25 cellular contexts compared by ENCODE assay signal in genomic region chr10:5354068-5354467, GRCh38. TPM values are rescaled to one million over a fixed set of nuclear protein-coding genes. Genes with fewer than 3 reads are reported as not detected.
DNase-seq lines count a peak whose midpoint lies in the region; ATAC-seq and TF ChIP-seq lines count a peak whose summit lies in the region.
"Had no signal": no experiment of that assay in that cellular context is flagged by ENCODE, and none has a peak within 500 bp of the region (broad histone marks: within the 10 kb centered on the region; RNA-seq: fewer than 3 reads in every experiment).

No MANE protein-coding gene starts in this region.

- H3K4me3 ChIP-seq in left lung = no peak overlapping the region
- H3K4me3 ChIP-seq: PC-9, SK-N-MC, smooth muscle cell had no signal

- H3K4me1 ChIP-seq in left lung = no peaks in the 10 kb centered on the region

- POLR2A ChIA-PET in GM10248 (lab: Yijun Ruan, JAX) = no interaction called here

- no peak overlapping the region for H3K27ac ChIP-seq in left lung
- H3K27ac ChIP-seq: brain microvascular endothelial cell, PC-9, SK-N-MC had no signal

- DNase-seq in foreskin melanocyte (peak; percentile 19), GM10248 (ENCODE audit: extremely low spot score) (no peak), left lung (no peak), glutamatergic neuron (no peak)
- no peak for DNase-seq in activated effector memory CD4-positive, alpha-beta T cell treated with anti-CD3 and anti-CD28 coated beads, Interleukin-2, amount 50 U/mL, for 16 hours
- DNase-seq: activated CD4-positive, alpha-beta T cell treated with anti-CD3 and anti-CD28 coated beads, Interleukin-2, amount 50 U/mL, for 1 hour; activated naive CD8-positive, alpha-beta T cell treated with anti-CD3 and anti-CD28 coated beads for 36 hours; activated T-cell treated with anti-CD3 and anti-CD28 coated beads, Interleukin-2, amount 50 U/mL, for 24 hours; brain microvascular endothelial cell; DMS 273 treated with DMSO at 0.1 percent for 48 hours; mammary epithelial cell; naive thymus-derived CD4-positive, alpha-beta T cell; NCI-H1092; NCI-H2107; NCI-H526; PC-9 had no signal

- CTCF ChIA-PET in GM10248 (lab: Yijun Ruan, JAX) = no interaction called here

- no peaks in the 10 kb centered on the region for H3K4me1 Mint-ChIP-seq in glutamatergic neuron (ENCODE audit: low read depth, unreplicated experiment)
- H3K4me1 Mint-ChIP-seq: B cell had no signal

- ATAC-seq in GM19351 (IDR thresholded peaks at IDR 0.05; ENCODE audit: unreplicated experiment) (peak; percentile 90), HG02610 (IDR thresholded peaks at IDR 0.05; ENCODE audit: unreplicated experiment) (peak; percentile 43), HG03378 (IDR thresholded peaks at IDR 0.05; ENCODE audit: unreplicated experiment) (peak; percentile 63), left lung (no peak)
- ATAC-seq: naive thymus-derived CD4-positive, alpha-beta T cell had no signal

- H3K4me3 Mint-ChIP-seq in glutamatergic neuron (ENCODE audit: unreplicated experiment) = no peak overlapping the region
- H3K4me3 Mint-ChIP-seq: activated naive CD8-positive, alpha-beta T cell treated with anti-CD3 and anti-CD28 coated beads for 36 hours; activated T-cell treated with anti-CD3 and anti-CD28 coated beads, Interleukin-2, amount 50 U/mL, for 24 hours; B cell; naive thymus-derived CD4-positive, alpha-beta T cell had no signal

- no peak for TF ChIP-seq CTCF in GM10248 (IDR thresholded peaks at IDR 0.05; ENCODE audit: control extremely low read depth, extremely low read depth, low read depth, missing control alignments)
- TF ChIP-seq CTCF in left lung (IDR thresholded peaks at IDR 0.05) = no peak
- TF ChIP-seq CTCF in glutamatergic neuron (IDR thresholded peaks at IDR 0.05; ENCODE audit: partially characterized antibody, unreplicated experiment) = no peak

- H3K9me3 ChIP-seq in left lung = no peaks in the 10 kb centered on the region

- H3K27ac Mint-ChIP-seq in glutamatergic neuron (ENCODE audit: unreplicated experiment) = no peak overlapping the region
- H3K27ac Mint-ChIP-seq: activated naive CD8-positive, alpha-beta T cell treated with anti-CD3 and anti-CD28 coated beads for 36 hours; activated T-cell treated with anti-CD3 and anti-CD28 coated beads, Interleukin-2, amount 50 U/mL, for 24 hours; B cell; naive thymus-derived CD4-positive, alpha-beta T cell; progenitor cell of endocrine pancreas had no signal

- no peaks in the 10 kb centered on the region for H3K9me3 Mint-ChIP-seq in glutamatergic neuron (ENCODE audit: unreplicated experiment)
- H3K9me3 Mint-ChIP-seq: activated T-cell treated with anti-CD3 and anti-CD28 coated beads, Interleukin-2, amount 50 U/mL, for 24 hours; naive thymus-derived CD4-positive, alpha-beta T cell had no signal

- peaks cover 0 to 5% of the 10 kb centered on the region in 2 donors for H3K27me3 ChIP-seq in left lung
- H3K27me3 ChIP-seq: brain microvascular endothelial cell had no signal

- H3K36me3 Mint-ChIP-seq in glutamatergic neuron (ENCODE audit: unreplicated experiment) = no peaks in the 10 kb centered on the region
- H3K36me3 Mint-ChIP-seq: naive thymus-derived CD4-positive, alpha-beta T cell had no signal

- intact Hi-C loops in left lung (cut with DNase I) = no loop called here

- H3K27me3 Mint-ChIP-seq in glutamatergic neuron (ENCODE audit: unreplicated experiment) = no peaks in the 10 kb centered on the region
- H3K27me3 Mint-ChIP-seq: activated T-cell treated with anti-CD3 and anti-CD28 coated beads, Interleukin-2, amount 50 U/mL, for 24 hours had no signal

- no peaks in the 10 kb centered on the region for H3K36me3 ChIP-seq in left lung
- H3K36me3 ChIP-seq: brain microvascular endothelial cell had no signal

RNA-seq across cellular contexts. Expression of gene UCN3, which starts 10.7 kb away (rescaled TPM):
- total RNA-seq in left lung (under 1 TPM in 1 of 2 donors, not detected in 1; 0.35 TPM), glutamatergic neuron (ENCODE audit: unreplicated experiment) (not detected)
- total RNA-seq: activated naive CD8-positive, alpha-beta T cell treated with anti-CD3 and anti-CD28 coated beads for 36 hours; B cell; dermis microvascular lymphatic vessel endothelial cell; glomerular endothelial cell; mammary epithelial cell; naive thymus-derived CD4-positive, alpha-beta T cell; PC-9; smooth muscle cell had no signal

RNA-seq across cellular contexts. Expression of gene TUBAL3, which starts 50.6 kb away (rescaled TPM):
- total RNA-seq in left lung = not detected
- not detected for total RNA-seq in glutamatergic neuron (ENCODE audit: unreplicated experiment)
- total RNA-seq: activated naive CD8-positive, alpha-beta T cell treated with anti-CD3 and anti-CD28 coated beads for 36 hours; B cell; dermis microvascular lymphatic vessel endothelial cell; naive thymus-derived CD4-positive, alpha-beta T cell; progenitor cell of endocrine pancreas; smooth muscle cell had no signal

RNA-seq across cellular contexts. Expression of gene NET1, which starts 58.3 kb away (rescaled TPM):
- 10 to 100 TPM; 36.3 to 45.2 TPM for total RNA-seq in left lung
- 63.8 TPM for total RNA-seq in glutamatergic neuron (ENCODE audit: unreplicated experiment)
